8 cellular contexts compared by ENCODE assay signal in the genomic region with DNA sequence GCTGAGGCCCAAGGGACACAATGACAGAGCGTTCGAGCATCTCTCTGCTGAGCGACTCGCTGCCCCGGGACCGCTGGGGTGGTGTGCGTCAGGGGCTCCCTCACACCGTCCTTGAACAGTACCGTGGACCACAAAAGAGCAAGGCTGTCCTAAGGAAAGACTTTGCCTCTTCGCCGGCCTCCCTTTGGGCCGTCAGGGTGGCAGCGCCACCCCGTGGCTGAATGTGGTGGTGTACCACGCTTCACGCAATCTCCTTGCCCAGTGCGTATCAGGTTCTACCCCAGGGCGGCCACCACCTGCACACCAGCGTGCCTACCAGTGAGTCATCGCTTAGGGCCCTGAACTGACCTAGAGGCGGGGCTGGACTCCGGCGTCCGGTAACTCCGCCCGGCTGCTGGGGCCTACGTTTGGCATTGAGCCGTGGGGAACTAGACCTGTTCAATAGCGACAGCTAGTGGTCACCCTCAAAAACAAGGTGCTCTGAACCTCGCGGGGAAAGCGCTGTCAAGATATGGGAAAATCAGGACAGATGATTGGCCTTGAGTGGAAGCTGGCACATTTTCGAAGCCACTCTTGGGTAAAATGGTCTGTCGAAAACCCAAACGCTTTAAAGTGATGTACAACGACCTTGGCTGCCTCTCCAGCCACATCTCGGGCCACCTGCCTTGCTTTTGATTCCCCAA.
DNase-seq lines count a peak whose midpoint lies in the region; ATAC-seq lines count a peak whose summit lies in the region.

No MANE protein-coding gene starts in this region.

- H3K79me2 ChIP-seq in ACC112 (ENCODE audit: control insufficient read depth, insufficient read depth, low read length, unreplicated experiment): no peaks in the 10 kb centered on the region

- H3K27me3 ChIP-seq in ACC112 (ENCODE audit: insufficient read depth, low read length): no peaks in the 10 kb centered on the region

- peak overlapping the region; percentile 32 for H2AFZ ChIP-seq in ACC112 (ENCODE audit: low read length, unreplicated experiment)

- DNase-seq in SHP77 (lab: John Stamatoyannopoulos, UW) (peak; percentile 82 to 85), germinal center (ENCODE audit: low spot score) (peak; percentile 82), nucleus accumbens (lab: John Stamatoyannopoulos, UW) (peak in 54 of 56 donors; percentile 29 to 92 (median 72)), superior temporal gyrus (ENCODE audit: extremely low spot score) (peak; percentile 89)
- peak; percentile 89 for DNase-seq in activated naive CD4-positive, alpha-beta T cell treated with Interleukin-2 at 50 U/mL for 16 hours

- H3K27ac ChIP-seq in ACC112 (ENCODE audit: low read depth, low read length): no peak overlapping the region

- ATAC-seq in GM19035 (IDR thresholded peaks at IDR 0.05; ENCODE audit: unreplicated experiment): peak; percentile 73
- ATAC-seq in HG03342 (IDR thresholded peaks at IDR 0.05; ENCODE audit: unreplicated experiment): peak; percentile 69

- H3K4me1 ChIP-seq in ACC112 (ENCODE audit: control insufficient read depth, insufficient read depth, low read length, unreplicated experiment): peaks cover 19% of the 10 kb centered on the region

- H3K4me3 ChIP-seq in ACC112 (ENCODE audit: low read depth, low read length): no peak overlapping the region

- H3K36me3 ChIP-seq in ACC112 (ENCODE audit: insufficient read depth, low read length): no peaks in the 10 kb centered on the region
